Comparison of ENCODE assay signal across 25 cellular contexts in the genomic region with DNA sequence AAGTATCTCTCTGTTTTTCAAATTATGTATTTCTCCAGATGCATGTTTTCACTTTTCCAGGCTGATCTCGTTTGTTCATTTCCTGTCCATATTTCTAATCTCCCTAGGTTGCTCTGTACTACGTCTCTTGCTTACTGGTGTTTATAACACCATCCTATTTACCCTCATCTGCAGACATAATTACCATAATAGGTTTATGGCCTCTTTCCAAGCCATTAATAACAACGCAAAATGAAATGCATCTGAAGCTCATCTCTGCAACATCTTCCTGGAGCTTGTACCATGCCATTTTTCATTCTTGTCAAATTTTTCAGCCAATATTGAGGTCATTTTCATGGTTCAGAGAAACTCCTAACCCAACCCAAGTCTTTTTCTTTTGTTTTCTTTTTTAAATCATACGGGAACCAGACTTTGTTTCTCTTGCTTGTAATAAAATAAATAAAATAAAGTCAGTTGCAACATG. TPM values are rescaled to one million over a fixed set of nuclear protein-coding genes. Genes with fewer than 3 reads are reported as not detected.
DNase-seq lines count a peak whose midpoint lies in the region; ATAC-seq and TF ChIP-seq lines count a peak whose summit lies in the region.
"Had no signal": no experiment of that assay in that cellular context is flagged by ENCODE, and none has a peak within 500 bp of the region (broad histone marks: within the 10 kb centered on the region; RNA-seq: fewer than 3 reads in every experiment).

No MANE protein-coding gene starts in this region.

- no peaks in the 10 kb centered on the region for H3K27me3 ChIP-seq in esophagus muscularis mucosa
- H3K27me3 ChIP-seq in sigmoid colon = no peaks in the 10 kb centered on the region
- H3K27me3 ChIP-seq: BLaER1, stomach had no signal

- intact Hi-C loops in esophagus muscularis mucosa (cut with DNase I) (no loop called here), sigmoid colon (cut with DNase I) (no loop called here)

- ATAC-seq in GM21447 (IDR thresholded peaks at IDR 0.05; ENCODE audit: unreplicated experiment) = no peak
- ATAC-seq in activated naive CD4-positive, alpha-beta T cell treated with anti-CD3 and anti-CD28 coated beads, Interleukin-2, amount 50 U/mL, for 72 hours = no peak
- ATAC-seq: activated CD8-positive, alpha-beta T cell treated with anti-CD3 and anti-CD28 coated beads, Interleukin-2, amount 10 ng/mL, durations not matched to agents 7 days and 5 days; effector memory CD8-positive, alpha-beta T cell; T-helper 17 cell had no signal

- H3K4me3 ChIP-seq in esophagus muscularis mucosa (no peak overlapping the region), sigmoid colon (no peak overlapping the region)
- H3K4me3 ChIP-seq: BLaER1, skin epidermis, stomach had no signal

- TF ChIP-seq POLR2A in esophagus muscularis mucosa (IDR thresholded peaks at IDR 0.05; ENCODE audit: low read depth) = no peak
- TF ChIP-seq POLR2A in sigmoid colon (IDR thresholded peaks at IDR 0.05) = no peak

- H3K9me3 ChIP-seq in esophagus muscularis mucosa = no peaks in the 10 kb centered on the region
- no peaks in the 10 kb centered on the region for H3K9me3 ChIP-seq in sigmoid colon
- H3K9me3 ChIP-seq: BLaER1, stomach had no signal

- H3K9me3 Mint-ChIP-seq in activated naive CD4-positive, alpha-beta T cell treated with anti-CD3 and anti-CD28 coated beads, Interleukin-2, amount 50 U/mL, for 72 hours = peaks cover 8 to 11% of the 10 kb centered on the region in 2 donors
- H3K9me3 Mint-ChIP-seq: activated naive CD4-positive, alpha-beta T cell treated with anti-CD3 and anti-CD28 coated beads, Interleukin-2, amount 10 ng/mL, durations not matched to agents 7 days and 5 days; effector memory CD8-positive, alpha-beta T cell had no signal

- TF ChIP-seq CTCF in esophagus muscularis mucosa (IDR thresholded peaks at IDR 0.05) (no peak), sigmoid colon (IDR thresholded peaks at IDR 0.05) (no peak)

- peak overlapping the region; percentile 0 to 46 (median 26) for H3K27ac ChIP-seq in esophagus muscularis mucosa (replicated peaks in 1 of 4)
- peak overlapping the region in 3 of 4 donors; percentile 40 to 64 (median 56) for H3K27ac ChIP-seq in sigmoid colon
- H3K27ac ChIP-seq: 22Rv1, BLaER1 had no signal

- H3K36me3 ChIP-seq in esophagus muscularis mucosa (no peaks in the 10 kb centered on the region), sigmoid colon (no peaks in the 10 kb centered on the region)
- H3K36me3 ChIP-seq: BLaER1, stomach had no signal

- H3K36me3 Mint-ChIP-seq in activated naive CD4-positive, alpha-beta T cell treated with anti-CD3 and anti-CD28 coated beads, Interleukin-2, amount 50 U/mL, for 72 hours = no peaks in the 10 kb centered on the region
- H3K36me3 Mint-ChIP-seq: activated naive CD4-positive, alpha-beta T cell treated with anti-CD3 and anti-CD28 coated beads, Interleukin-2, amount 10 ng/mL, durations not matched to agents 7 days and 5 days had no signal

- WGBS in esophagus muscularis mucosa = 29% methylated on average over 4 of the region's 4 CpGs
- WGBS in sigmoid colon, 2 donors = 51 to 55% methylated on average over 4 of the region's 4 CpGs

- TF ChIP-seq EP300 in esophagus muscularis mucosa (IDR thresholded peaks at IDR 0.05) = no peak
- TF ChIP-seq EP300 in sigmoid colon (IDR thresholded peaks at IDR 0.05) = no peak

- H3K4me1 ChIP-seq in esophagus muscularis mucosa (peaks cover 4 to 50% (median 37%) of the 10 kb centered on the region in 4 donors), sigmoid colon (peaks cover 0 to 23% (median 19%) of the 10 kb centered on the region in 4 donors)
- H3K4me1 ChIP-seq: BLaER1 had no signal

- DNase-seq in DMS 273 (lab: John Stamatoyannopoulos, UW; ENCODE audit: unreplicated experiment) = peak; percentile 9
- no peak for DNase-seq in DMS 273 treated with DMSO at 0.1 percent for 48 hours (lab: John Stamatoyannopoulos, UW)
- peak; percentile 81 for DNase-seq in NCI-H446 treated with DMSO at 0.1 percent for 48 hours (lab: John Stamatoyannopoulos, UW)
- no peak for DNase-seq in esophagus muscularis mucosa (ENCODE audit: extremely low spot score)
- DNase-seq in sigmoid colon = no peak
- DNase-seq in activated CD4-positive, CD25-positive, alpha-beta regulatory T cell treated with anti-CD3 and anti-CD28 coated beads, Interleukin-2, amount 50 U/mL, for 72 hours = no peak
- DNase-seq in activated naive CD4-positive, alpha-beta T cell treated with anti-CD3 and anti-CD28 coated beads, Interleukin-2, amount 50 U/mL, for 72 hours (ENCODE audit: low spot score in 2 of 2) = no peak
- DNase-seq: activated CD8-positive, alpha-beta T cell treated with anti-CD3 and anti-CD28 coated beads, Interleukin-2, amount 10 ng/mL, durations not matched to agents 7 days and 5 days; activated naive CD4-positive, alpha-beta T cell treated with anti-CD3 and anti-CD28 coated beads, Interleukin-2, amount 10 ng/mL, durations not matched to agents 7 days and 5 days; activated T-cell treated with anti-CD3 and anti-CD28 coated beads, Interleukin-2, amount 50 U/mL, for 48 hours; Calu3; effector memory CD8-positive, alpha-beta T cell; H7; midbrain; NCI-H1930; NCI-H510A; nephron progenitor cell; posterior cingulate gyrus; stomach; T-helper 17 cell had no signal

- H3K27ac Mint-ChIP-seq in activated naive CD4-positive, alpha-beta T cell treated with anti-CD3 and anti-CD28 coated beads, Interleukin-2, amount 50 U/mL, for 72 hours = no peak overlapping the region
- H3K27ac Mint-ChIP-seq: activated CD8-positive, alpha-beta T cell treated with anti-CD3 and anti-CD28 coated beads, Interleukin-2, amount 10 ng/mL, durations not matched to agents 7 days and 5 days; activated naive CD4-positive, alpha-beta T cell treated with anti-CD3 and anti-CD28 coated beads, Interleukin-2, amount 10 ng/mL, durations not matched to agents 7 days and 5 days; effector memory CD8-positive, alpha-beta T cell; nephron progenitor cell; T-helper 17 cell had no signal

RNA-seq across cellular contexts. Expression of gene DPYSL3, which starts 37.2 kb away (rescaled TPM):
- total RNA-seq in esophagus muscularis mucosa = 100 to 1,000 TPM; 295 to 449 (median 378) TPM
- 100 to 1,000 TPM; 149 to 343 (median 184) TPM for total RNA-seq in sigmoid colon
- polyA plus RNA-seq in sigmoid colon = 10 to 100 TPM in 2 of 3 donors, 1 to 10 TPM in 1; 4.2 to 48.7 (median 20.4) TPM
- total RNA-seq in activated naive CD4-positive, alpha-beta T cell treated with anti-CD3 and anti-CD28 coated beads, Interleukin-2, amount 50 U/mL, for 72 hours = under 1 TPM in 1 of 2 donors, not detected in 1; 0.54 TPM
- total RNA-seq: OCI-LY7, T-helper 17 cell had no signal

Comparison
In these comparisons a context has a peak if more than half of its experiments do, and no peak if none do; other contexts are left out.
1. DNase-seq: peak in DMS 273 (single experiment) and NCI-H446 treated with DMSO at 0.1 percent for 48 hours (single experiment); none in DMS 273 treated with DMSO at 0.1 percent for 48 hours (single experiment), esophagus muscularis mucosa (single experiment), sigmoid colon (single experiment), activated CD4-positive, CD25-positive, alpha-beta regulatory T cell treated with anti-CD3 and anti-CD28 coated beads, Interleukin-2, amount 50 U/mL, for 72 hours (single experiment) and activated naive CD4-positive, alpha-beta T cell treated with anti-CD3 and anti-CD28 coated beads, Interleukin-2, amount 50 U/mL, for 72 hours (0 of 2).
2. RNA of gene DPYSL3, which starts 37.2 kb away (total RNA-seq): 295 to 449 TPM in esophagus muscularis mucosa and 149 to 343 TPM in sigmoid colon; 0.54 TPM in activated naive CD4-positive, alpha-beta T cell treated with anti-CD3 and anti-CD28 coated beads, Interleukin-2, amount 50 U/mL, for 72 hours; every median in the first group is over 10 times any median in the second.